26 cellular contexts compared by ENCODE assay signal in the genomic region with DNA sequence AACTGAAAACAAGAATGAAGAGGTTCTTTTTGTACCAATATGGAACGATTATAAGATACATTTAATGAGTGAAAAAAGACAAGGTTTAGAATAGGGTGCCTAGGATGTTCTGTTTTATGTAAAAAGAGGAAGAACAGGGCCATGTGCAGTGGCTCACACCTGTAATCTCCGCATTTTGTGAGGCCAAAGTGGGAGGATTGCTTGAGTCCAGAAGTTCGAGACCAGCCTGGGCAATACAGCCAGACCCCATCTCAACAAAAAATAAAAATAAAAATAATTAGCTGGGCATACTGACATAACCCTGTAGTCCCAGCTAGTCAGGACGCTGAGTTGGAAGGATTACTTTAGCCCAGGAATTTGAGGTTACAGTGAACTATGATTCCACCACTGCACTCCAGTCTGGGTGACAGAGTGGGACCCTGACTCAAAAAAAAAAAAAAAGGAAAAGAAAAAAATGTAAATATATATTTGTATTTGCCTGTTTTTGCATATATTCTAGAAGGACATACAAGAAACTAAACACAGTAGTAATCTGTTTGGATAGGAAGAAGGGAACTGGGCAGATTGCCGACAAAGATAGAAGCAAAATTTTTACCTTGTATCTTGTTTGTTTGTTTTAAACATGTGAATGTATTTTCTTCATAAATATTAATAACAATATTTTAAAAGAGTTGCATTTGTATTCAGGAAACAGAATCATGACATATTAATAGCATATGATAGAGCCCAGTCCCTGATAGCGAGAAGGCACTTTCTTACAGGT.
"Had no signal": no experiment of that assay in that cellular context is flagged by ENCODE, and none has a peak within 500 bp of the region (broad histone marks: within the 10 kb centered on the region; RNA-seq: fewer than 3 reads in every experiment).

No MANE protein-coding gene starts in this region.

- H2AFZ ChIP-seq: parathyroid adenoma had no signal

- H3K27me3 ChIP-seq: gastrocnemius medialis, sigmoid colon, testis, tibial artery, upper lobe of left lung had no signal

- H3K36me3 ChIP-seq: gastrocnemius medialis, sigmoid colon, tibial artery, upper lobe of left lung had no signal

- H3K9me3 ChIP-seq: gastrocnemius medialis, mucosa of descending colon, sigmoid colon, testis, tibial artery, upper lobe of left lung had no signal

- ATAC-seq: gastrocnemius medialis; left lobe of liver; mucosa of descending colon; natural killer cell treated with Interleukin-12 subunit alpha and Interleukin-12 subunit beta and Interleukin-15 and Interleukin-18, amount 100 ng/mL, for 72 hours; right cardiac atrium; stimulated activated effector memory CD8-positive, alpha-beta T cell treated with anti-CD3 and anti-CD28 coated beads, Interleukin-12 subunit alpha, Interleukin-12 subunit beta, amount 100 ng/mL, for 72 hours had no signal

- H3K27ac ChIP-seq: coronary artery, gastrocnemius medialis, parathyroid adenoma, sigmoid colon, testis, tibial artery, upper lobe of left lung had no signal

- H3K79me2 ChIP-seq: parathyroid adenoma had no signal

- H3K9ac ChIP-seq: parathyroid adenoma had no signal

- H3K4me3 ChIP-seq: coronary artery, gastrocnemius medialis, lung, mucosa of descending colon, sigmoid colon, testis, tibial artery, upper lobe of left lung had no signal

- FAIRE-seq: endothelial cell of umbilical vein, kidney, urothelium cell line had no signal

- H3K4me1 ChIP-seq: gastrocnemius medialis, parathyroid adenoma, sigmoid colon, testis, tibial artery, upper lobe of left lung had no signal

- DNase-seq: dermis blood vessel endothelial cell; effector memory CD4-positive, alpha-beta T cell; erythroblast; gastrocnemius medialis; head of caudate nucleus; kidney; mesenchymal stem cell; mucosa of descending colon; naive B cell; right cardiac atrium; sigmoid colon; stimulated activated CD4-positive, alpha-beta T cell treated with anti-CD3 and anti-CD28 coated beads, Interleukin-2, amount 100 ng/mL, for 24 hours; stimulated activated CD4-positive, alpha-beta T cell treated with anti-CD3 and anti-CD28 coated beads, Interleukin-4, amount 100 ng/mL, for 24 hours; stimulated activated naive CD4-positive, alpha-beta T cell treated with Interleukin-2 at 50 U/mL for 16 hours; substantia nigra; testis; tibial artery; upper lobe of left lung had no signal
